In genomic region chr5:38515648-38516047, GRCh38 we compare ENCODE assay signal across 11 cellular contexts. TPM values are rescaled to one million over a fixed set of nuclear protein-coding genes. Genes with fewer than 3 reads are reported as not detected.
DNase-seq lines count a peak whose midpoint lies in the region; ATAC-seq and TF ChIP-seq lines count a peak whose summit lies in the region.
"Had no signal": no experiment of that assay in that cellular context is flagged by ENCODE, and none has a peak within 500 bp of the region (broad histone marks: within the 10 kb centered on the region; RNA-seq: fewer than 3 reads in every experiment).

No MANE protein-coding gene starts in this region.

- H3K4me1 ChIP-seq in A673 (ENCODE audit: insufficient read depth, low read length, poor library complexity, severe bottlenecking) (no peaks in the 10 kb centered on the region), ascending aorta (no peaks in the 10 kb centered on the region)

- H3K4me3 ChIP-seq in A673 (ENCODE audit: low read depth, low read length, poor library complexity, severe bottlenecking): no peak overlapping the region
- H3K4me3 ChIP-seq in ascending aorta: no peak overlapping the region

- intact Hi-C loops in A673 (cut with micrococcal nuclease; ENCODE audit: unreplicated experiment): no loop called here
- intact Hi-C loops in ascending aorta (cut with DNase I): no loop called here

- POLR2A ChIA-PET in A673 (lab: Charles Lee; ENCODE audit: low non-redundant PET) (no interaction called here), HEK293T (lab: Yijun Ruan, JAX) (interaction anchor here (0.6 kb wide), 1 partner anchor 74 kb away, joined by 3 read pairs; no protein-coding TSS in a partner anchor)

- no peaks in the 10 kb centered on the region for H3K27me3 ChIP-seq in A673 (replicated peaks; ENCODE audit: insufficient read depth, low read depth, low read length, poor library complexity)
- no peaks in the 10 kb centered on the region for H3K27me3 ChIP-seq in ascending aorta

- no peak overlapping the region for H3K27ac ChIP-seq in A673 (ENCODE audit: low read depth, low read length, poor library complexity, severe bottlenecking)
- no peak overlapping the region for H3K27ac ChIP-seq in ascending aorta

- H3K36me3 ChIP-seq in A673 (ENCODE audit: insufficient read depth, low read length, poor library complexity, severe bottlenecking): peaks cover 4% of the 10 kb centered on the region
- H3K36me3 ChIP-seq in ascending aorta: peaks cover 10 to 20% of the 10 kb centered on the region in 2 donors

- CTCF ChIA-PET in A673 (lab: Charles Lee) (interaction anchor here (0.6 to 1.6 kb wide), 5 partner anchors 24 to 677 kb away, joined by 3 to 14 read pairs (median 4); no protein-coding TSS in a partner anchor), HEK293T (lab: Yijun Ruan, JAX) (interaction anchor here (0.8 to 1.0 kb wide), 3 partner anchors 11 to 73 kb away, joined by 3 read pairs; no protein-coding TSS in a partner anchor)

- peak; percentile 54 for TF ChIP-seq CTCF in A673 (conservative IDR thresholded peaks at IDR 0.05; ENCODE audit: low read depth, low read length)
- peak in 2 of 3 experiments; percentile 16 to 28 for TF ChIP-seq CTCF in ascending aorta (IDR thresholded peaks at IDR 0.05)

- H3K9me3 ChIP-seq in A673 (ENCODE audit: low read depth, low read length, poor library complexity, severe bottlenecking) (no peaks in the 10 kb centered on the region), ascending aorta (no peaks in the 10 kb centered on the region)

- no peak for DNase-seq in A673 (ENCODE audit: low spot score)
- DNase-seq in HEK293T (ENCODE audit: extremely low spot score): peak; percentile 31
- no peak for DNase-seq in ascending aorta (ENCODE audit: low spot score in 2 of 2)
- peak; percentile 23 for DNase-seq in hepatic stellate cell (ENCODE audit: low spot score)
- no peak for DNase-seq in occipital lobe (lab: John Stamatoyannopoulos, UW)
- DNase-seq in NCI-H526 treated with DMSO at 0.1 percent for 48 hours (lab: John Stamatoyannopoulos, UW): no peak
- DNase-seq: DMS79; NCI-H446; stimulated activated CD4-positive, alpha-beta T cell treated with anti-CD3 and anti-CD28 coated beads, Interleukin-12 subunit alpha, Interleukin-12 subunit beta, amount 100 ng/mL, for 4 hours had no signal

- no TSS peak for BruUV-seq in A673 (replicated peaks; lab: Mats Ljungman, UMichigan)

- ATAC-seq in GM18517 (IDR thresholded peaks at IDR 0.05; ENCODE audit: unreplicated experiment) (no peak), GM19395 (IDR thresholded peaks at IDR 0.05; ENCODE audit: unreplicated experiment) (no peak)

TF ChIP-seq in HEK293T, 16 proteins besides CTCF, POLR2A, EP300 and RAD21:
- no peak for TF ChIP-seq TARDBP (IDR thresholded peaks at IDR 0.05)
- no peak for TF ChIP-seq FOXM1 (IDR thresholded peaks at IDR 0.05; ENCODE audit: borderline replicate concordance)
- TF ChIP-seq CTBP1 (IDR thresholded peaks at IDR 0.05; ENCODE audit: borderline replicate concordance): no peak
- no peak for TF ChIP-seq HDGF (IDR thresholded peaks at IDR 0.05; ENCODE audit: borderline replicate concordance)
- TF ChIP-seq LEF1 (IDR thresholded peaks at IDR 0.05; ENCODE audit: borderline replicate concordance): no peak
- TF ChIP-seq FOXA1 (IDR thresholded peaks at IDR 0.05): no peak
- TF ChIP-seq ARNT (IDR thresholded peaks at IDR 0.05): no peak
- TF ChIP-seq SP1 (IDR thresholded peaks at IDR 0.05): no peak

RNA-seq across cellular contexts. Expression of gene LIFR, which starts 40.8 kb away (rescaled TPM):
- 44.2 and 47.9 TPM in 2 replicates for total RNA-seq in A673 (2021)
- total RNA-seq in ascending aorta: 116 TPM
- 83.4 TPM for total RNA-seq in occipital lobe

Comparison
In these comparisons a context has a peak if more than half of its experiments do, and no peak if none do; other contexts are left out.
1. DNase-seq: peak in HEK293T (single experiment) and hepatic stellate cell (single experiment); none in A673 (single experiment), ascending aorta (0 of 2), occipital lobe (single experiment) and NCI-H526 treated with DMSO at 0.1 percent for 48 hours (single experiment).